Comparison of ENCODE assay signal across 8 cellular contexts in the genomic region with DNA sequence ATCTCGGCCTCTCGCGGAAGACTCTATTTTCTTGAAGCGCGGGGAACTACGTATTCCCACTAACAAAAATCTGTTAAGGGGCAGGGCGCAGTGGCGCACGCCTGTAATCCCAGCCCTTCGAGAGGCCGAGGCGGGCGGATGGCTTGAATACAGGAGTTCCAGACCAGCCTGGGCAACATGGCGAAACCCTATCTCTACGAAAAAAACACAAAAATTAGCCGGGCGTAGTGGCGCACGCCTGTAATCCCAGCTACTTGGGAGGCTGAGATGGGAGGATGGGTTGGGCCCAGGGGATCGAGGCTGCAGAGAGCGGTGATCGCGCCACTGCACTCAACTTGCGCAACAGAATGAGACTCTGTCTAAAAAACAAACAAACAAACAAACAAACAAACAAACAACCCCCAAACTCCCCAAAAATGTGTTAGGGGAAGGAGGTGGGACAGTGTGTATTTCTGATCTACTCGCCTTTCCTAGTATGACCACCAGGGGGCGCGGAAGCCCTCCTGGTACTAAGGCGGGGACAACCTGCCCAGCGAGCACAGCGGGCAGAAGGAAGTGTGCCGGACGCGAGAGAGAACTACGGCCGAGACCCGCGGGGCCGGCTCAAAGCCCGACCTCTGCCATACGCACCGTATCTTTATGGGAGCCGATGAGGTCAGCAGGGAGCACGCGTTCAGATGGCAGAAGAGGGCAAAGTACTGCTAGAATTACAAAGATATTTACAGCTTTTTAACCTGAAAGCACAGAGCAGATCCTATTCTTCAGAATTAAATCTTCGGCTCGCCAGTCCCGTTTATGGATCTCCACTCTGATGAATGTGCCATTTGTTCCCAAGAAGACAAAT.
DNase-seq lines count a peak whose midpoint lies in the region; ATAC-seq and TF ChIP-seq lines count a peak whose summit lies in the region.

No MANE protein-coding gene starts in this region.

- H3K4me1 ChIP-seq in OCI-LY1 (ENCODE audit: insufficient read depth, low read length, severe bottlenecking) (peaks cover 18% of the 10 kb centered on the region), muscle layer of colon (ENCODE audit: insufficient read depth, low read length) (peaks cover 12% of the 10 kb centered on the region)

- H3F3A ChIP-seq in OCI-LY1 (ENCODE audit: insufficient read depth, low read length) = no peaks in the 10 kb centered on the region

- no peaks in the 10 kb centered on the region for H4K20me1 ChIP-seq in OCI-LY1 (ENCODE audit: insufficient read depth, low read length)

- H3K9me2 ChIP-seq in OCI-LY1 (ENCODE audit: low read depth, low read length) = no peaks in the 10 kb centered on the region

- H3K79me2 ChIP-seq in OCI-LY1 (ENCODE audit: insufficient read depth, low read length) = no peaks in the 10 kb centered on the region

- H3K27ac ChIP-seq in OCI-LY1 (ENCODE audit: low read depth, low read length, poor library complexity, severe bottlenecking) (no peak overlapping the region), muscle layer of colon (ENCODE audit: low read depth, low read length) (peak overlapping the region; percentile 86)

- ATAC-seq in GM19467 (IDR thresholded peaks at IDR 0.05; ENCODE audit: unreplicated experiment) = peak; percentile 81

- no peaks in the 10 kb centered on the region for H3K36me3 ChIP-seq in OCI-LY1 (ENCODE audit: insufficient read depth, low read length)
- no peaks in the 10 kb centered on the region for H3K36me3 ChIP-seq in muscle layer of colon (ENCODE audit: insufficient read depth, low read length)

- TF ChIP-seq POLR2A in erythroblast (IDR thresholded peaks at IDR 0.05; ENCODE audit: low read length) = no peak

- no peak overlapping the region for H2AFZ ChIP-seq in OCI-LY1 (ENCODE audit: low read length)

- H3K9ac ChIP-seq in OCI-LY1 (ENCODE audit: low read length) (peak overlapping the region; percentile 74; the same call in 1 of the 2 replicates), muscle layer of colon (ENCODE audit: low read length) (peak overlapping the region; percentile 75)

- TF ChIP-seq CTCF in OCI-LY1 (IDR thresholded peaks at IDR 0.05; ENCODE audit: low read length) = peak; percentile 85

- H3K4me3 ChIP-seq in OCI-LY1 (ENCODE audit: low read depth, low read length, poor library complexity, severe bottlenecking) (peak overlapping the region; percentile 87), muscle layer of colon (ENCODE audit: low read depth in 1 of 2, low read length in 2 of 2) (peak overlapping the region; percentile 61 to 93)

- peak; percentile 55 for DNase-seq in COR-L47 (lab: John Stamatoyannopoulos, UW)
- DNase-seq in HS-5 (ENCODE audit: low read depth) = peak; percentile 51
- peak; percentile 74 for DNase-seq in activated T-cell treated with anti-CD3 and anti-CD28 coated beads for 4 hours
- DNase-seq in erythroblast (lab: John Stamatoyannopoulos, UW) = peak; percentile 80 to 88
- DNase-seq in stimulated activated CD8-positive, alpha-beta memory T cell treated with anti-CD3 and anti-CD28 coated beads, Interleukin-7, amount 100 ng/mL, for 1 hour (ENCODE audit: low read depth in 2 of 2) = peak; percentile 61 to 78

- H3K27me3 ChIP-seq in OCI-LY1 (ENCODE audit: insufficient read depth, low read length) = peaks cover 3% of the 10 kb centered on the region; the same call in 1 of the 2 replicates
- H3K27me3 ChIP-seq in muscle layer of colon (ENCODE audit: control insufficient read depth in 1 of 2, insufficient read depth in 2 of 2, low read length in 2 of 2) = no peaks in the 10 kb centered on the region

- H3K4me2 ChIP-seq in OCI-LY1 (ENCODE audit: low read length) = peak overlapping the region; percentile 98

- no peaks in the 10 kb centered on the region for H3K9me3 ChIP-seq in OCI-LY1 (ENCODE audit: low read length)
- no peaks in the 10 kb centered on the region for H3K9me3 ChIP-seq in muscle layer of colon (ENCODE audit: low read length)
